In genomic region chr17:3641717-3642486, GRCh38 we compare ENCODE assay signal across 1 cellular context.
TF ChIP-seq lines count a peak whose summit lies in the region.

No MANE protein-coding gene starts in this region.

TF ChIP-seq in HepG2, 621 proteins besides CTCF, POLR2A, EP300 and RAD21 (continued from another document):
- peak; percentile 54; the same call in 1 of the 2 replicates for TF ChIP-seq ARID4A (CRISPR knock-in tag; IDR thresholded peaks at IDR 0.05; ENCODE audit: borderline replicate concordance)
- peak; percentile 67 for TF ChIP-seq ELF1 (CRISPR knock-in tag; IDR thresholded peaks at IDR 0.05)
- 0 out of 2 replicates have a peak, but pooled peaks have one; percentile 63 for TF ChIP-seq SSRP1 (CRISPR knock-in tag; IDR thresholded peaks at IDR 0.05)
- 0 out of 2 replicates have a peak, but pooled peaks have one; percentile 27 for TF ChIP-seq HOXA9 (CRISPR knock-in tag; IDR thresholded peaks at IDR 0.05; ENCODE audit: borderline replicate concordance)
- TF ChIP-seq ZSCAN30 (CRISPR knock-in tag; IDR thresholded peaks at IDR 0.05), result no peak
- TF ChIP-seq, protein P1, sequence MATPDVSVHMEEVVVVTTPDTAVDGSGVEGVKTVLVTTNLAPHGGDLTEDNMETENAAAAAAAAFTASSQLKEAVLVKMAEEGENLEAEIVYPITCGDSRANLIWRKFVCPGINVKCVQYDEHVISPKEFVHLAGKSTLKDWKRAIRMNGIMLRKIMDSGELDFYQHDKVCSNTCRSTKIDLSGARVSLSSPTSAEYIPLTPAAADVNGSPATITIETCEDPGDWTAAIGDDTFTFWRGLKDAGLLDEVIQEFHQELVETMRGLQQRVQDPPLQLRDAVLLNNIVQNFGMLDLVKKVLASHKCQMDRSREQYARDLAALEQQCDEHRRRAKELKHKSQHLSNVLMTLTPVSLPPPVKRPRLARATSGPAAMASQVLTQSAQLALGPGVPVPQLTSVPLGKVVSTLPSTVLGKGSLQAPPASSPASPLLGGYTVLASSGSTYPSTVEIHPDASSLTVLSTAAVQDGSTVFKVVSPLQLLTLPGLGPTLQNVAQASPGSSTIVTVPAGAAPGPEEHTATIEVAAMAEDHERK (CRISPR knock-in tag; IDR thresholded peaks at IDR 0.05; ENCODE audit: low read depth), result no peak
- no peak for TF ChIP-seq ZNF230 (CRISPR knock-in tag; IDR thresholded peaks at IDR 0.05)
- 0 out of 2 replicates have a peak, but pooled peaks have one; percentile 34 for TF ChIP-seq NR2F6 (IDR thresholded peaks at IDR 0.05)
- TF ChIP-seq NR2F6 (CRISPR knock-in tag; IDR thresholded peaks at IDR 0.05), result peak; percentile 33; the same call in 1 of the 2 replicates
- no peak for TF ChIP-seq POLR2AphosphoS5 (IDR thresholded peaks at IDR 0.05; ENCODE audit: low read depth, low read length)
- TF ChIP-seq, protein P2, sequence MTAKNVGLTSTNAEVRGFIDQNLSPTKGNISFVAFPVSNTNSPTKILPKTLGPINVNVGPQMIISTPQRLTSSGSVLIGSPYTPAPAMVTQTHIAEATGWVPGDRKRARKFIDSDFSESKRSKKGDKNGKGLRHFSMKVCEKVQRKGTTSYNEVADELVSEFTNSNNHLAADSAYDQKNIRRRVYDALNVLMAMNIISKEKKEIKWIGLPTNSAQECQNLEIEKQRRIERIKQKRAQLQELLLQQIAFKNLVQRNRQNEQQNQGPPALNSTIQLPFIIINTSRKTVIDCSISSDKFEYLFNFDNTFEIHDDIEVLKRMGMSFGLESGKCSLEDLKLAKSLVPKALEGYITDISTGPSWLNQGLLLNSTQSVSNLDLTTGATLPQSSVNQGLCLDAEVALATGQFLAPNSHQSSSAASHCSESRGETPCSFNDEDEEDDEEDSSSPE (CRISPR knock-in tag; IDR thresholded peaks at IDR 0.05), result no peak
- TF ChIP-seq SOX6 (IDR thresholded peaks at IDR 0.05), result no peak
- TF ChIP-seq SOX6 (CRISPR knock-in tag; IDR thresholded peaks at IDR 0.05), result peak; percentile 94
- peak; percentile 65 for TF ChIP-seq KAT8 (CRISPR knock-in tag; IDR thresholded peaks at IDR 0.05)
- 0 out of 2 replicates have a peak, but pooled peaks have one; percentile 36 for TF ChIP-seq ATF1 (CRISPR knock-in tag; IDR thresholded peaks at IDR 0.05)
- TF ChIP-seq ZNF574 (CRISPR knock-in tag; IDR thresholded peaks at IDR 0.05), result 0 out of 2 replicates have a peak, but pooled peaks have one; percentile 27
- TF ChIP-seq ELF3 (CRISPR knock-in tag; IDR thresholded peaks at IDR 0.05), result peak; percentile 83
- TF ChIP-seq, protein P3, sequence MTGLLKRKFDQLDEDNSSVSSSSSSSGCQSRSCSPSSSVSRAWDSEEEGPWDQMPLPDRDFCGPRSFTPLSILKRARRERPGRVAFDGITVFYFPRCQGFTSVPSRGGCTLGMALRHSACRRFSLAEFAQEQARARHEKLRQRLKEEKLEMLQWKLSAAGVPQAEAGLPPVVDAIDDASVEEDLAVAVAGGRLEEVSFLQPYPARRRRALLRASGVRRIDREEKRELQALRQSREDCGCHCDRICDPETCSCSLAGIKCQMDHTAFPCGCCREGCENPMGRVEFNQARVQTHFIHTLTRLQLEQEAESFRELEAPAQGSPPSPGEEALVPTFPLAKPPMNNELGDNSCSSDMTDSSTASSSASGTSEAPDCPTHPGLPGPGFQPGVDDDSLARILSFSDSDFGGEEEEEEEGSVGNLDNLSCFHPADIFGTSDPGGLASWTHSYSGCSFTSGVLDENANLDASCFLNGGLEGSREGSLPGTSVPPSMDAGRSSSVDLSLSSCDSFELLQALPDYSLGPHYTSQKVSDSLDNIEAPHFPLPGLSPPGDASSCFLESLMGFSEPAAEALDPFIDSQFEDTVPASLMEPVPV (CRISPR knock-in tag; IDR thresholded peaks at IDR 0.05), result no peak
- TF ChIP-seq MAZ (IDR thresholded peaks at IDR 0.05; ENCODE audit: borderline replicate concordance, low read depth, low read length), result no peak
- TF ChIP-seq MAZ (CRISPR knock-in tag; IDR thresholded peaks at IDR 0.05; ENCODE audit: low read depth), result no peak
- TF ChIP-seq ATAD3A (CRISPR knock-in tag; IDR thresholded peaks at IDR 0.05), result no peak
- TF ChIP-seq CBFB (CRISPR knock-in tag; IDR thresholded peaks at IDR 0.05), result no peak
- TF ChIP-seq, protein P4, sequence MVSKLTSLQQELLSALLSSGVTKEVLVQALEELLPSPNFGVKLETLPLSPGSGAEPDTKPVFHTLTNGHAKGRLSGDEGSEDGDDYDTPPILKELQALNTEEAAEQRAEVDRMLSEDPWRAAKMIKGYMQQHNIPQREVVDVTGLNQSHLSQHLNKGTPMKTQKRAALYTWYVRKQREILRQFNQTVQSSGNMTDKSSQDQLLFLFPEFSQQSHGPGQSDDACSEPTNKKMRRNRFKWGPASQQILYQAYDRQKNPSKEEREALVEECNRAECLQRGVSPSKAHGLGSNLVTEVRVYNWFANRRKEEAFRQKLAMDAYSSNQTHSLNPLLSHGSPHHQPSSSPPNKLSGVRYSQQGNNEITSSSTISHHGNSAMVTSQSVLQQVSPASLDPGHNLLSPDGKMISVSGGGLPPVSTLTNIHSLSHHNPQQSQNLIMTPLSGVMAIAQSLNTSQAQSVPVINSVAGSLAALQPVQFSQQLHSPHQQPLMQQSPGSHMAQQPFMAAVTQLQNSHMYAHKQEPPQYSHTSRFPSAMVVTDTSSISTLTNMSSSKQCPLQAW (CRISPR knock-in tag; IDR thresholded peaks at IDR 0.05), result peak; percentile 63; the same call in 1 of the 2 replicates
- TF ChIP-seq, protein P5, sequence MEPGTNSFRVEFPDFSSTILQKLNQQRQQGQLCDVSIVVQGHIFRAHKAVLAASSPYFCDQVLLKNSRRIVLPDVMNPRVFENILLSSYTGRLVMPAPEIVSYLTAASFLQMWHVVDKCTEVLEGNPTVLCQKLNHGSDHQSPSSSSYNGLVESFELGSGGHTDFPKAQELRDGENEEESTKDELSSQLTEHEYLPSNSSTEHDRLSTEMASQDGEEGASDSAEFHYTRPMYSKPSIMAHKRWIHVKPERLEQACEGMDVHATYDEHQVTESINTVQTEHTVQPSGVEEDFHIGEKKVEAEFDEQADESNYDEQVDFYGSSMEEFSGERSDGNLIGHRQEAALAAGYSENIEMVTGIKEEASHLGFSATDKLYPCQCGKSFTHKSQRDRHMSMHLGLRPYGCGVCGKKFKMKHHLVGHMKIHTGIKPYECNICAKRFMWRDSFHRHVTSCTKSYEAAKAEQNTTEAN (CRISPR knock-in tag; conservative IDR thresholded peaks at IDR 0.05), result peak; percentile 62; the same call in 1 of the 2 replicates
- TF ChIP-seq, protein P6, sequence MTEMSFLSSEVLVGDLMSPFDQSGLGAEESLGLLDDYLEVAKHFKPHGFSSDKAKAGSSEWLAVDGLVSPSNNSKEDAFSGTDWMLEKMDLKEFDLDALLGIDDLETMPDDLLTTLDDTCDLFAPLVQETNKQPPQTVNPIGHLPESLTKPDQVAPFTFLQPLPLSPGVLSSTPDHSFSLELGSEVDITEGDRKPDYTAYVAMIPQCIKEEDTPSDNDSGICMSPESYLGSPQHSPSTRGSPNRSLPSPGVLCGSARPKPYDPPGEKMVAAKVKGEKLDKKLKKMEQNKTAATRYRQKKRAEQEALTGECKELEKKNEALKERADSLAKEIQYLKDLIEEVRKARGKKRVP (CRISPR knock-in tag; IDR thresholded peaks at IDR 0.05), result peak in 1 of 2 experiments; percentile 51; a peak in 2 of 4 replicates
- TF ChIP-seq GABPA (IDR thresholded peaks at IDR 0.05; ENCODE audit: low read depth, low read length), result no peak
- TF ChIP-seq GABPA (CRISPR knock-in tag; IDR thresholded peaks at IDR 0.05; ENCODE audit: low read depth), result peak; percentile 50; the same call in 1 of the 2 replicates
- 0 out of 2 replicates have a peak, but pooled peaks have one; percentile 42 for TF ChIP-seq CHD4 (IDR thresholded peaks at IDR 0.05; ENCODE audit: borderline replicate concordance, low read length)
- TF ChIP-seq ZNF644 (CRISPR knock-in tag; IDR thresholded peaks at IDR 0.05; ENCODE audit: low read depth), result 0 out of 2 replicates have a peak, but pooled peaks have one; percentile 37
- no peak for TF ChIP-seq ZNF280B (CRISPR knock-in tag; IDR thresholded peaks at IDR 0.05; ENCODE audit: borderline replicate concordance)
- TF ChIP-seq ETV5 (CRISPR knock-in tag; IDR thresholded peaks at IDR 0.05; ENCODE audit: borderline replicate concordance), result peak; percentile 82; the same call in 1 of the 2 replicates
- peak; percentile 31; the same call in 1 of the 2 replicates for TF ChIP-seq GFI1 (CRISPR knock-in tag; IDR thresholded peaks at IDR 0.05; ENCODE audit: borderline replicate concordance)
- TF ChIP-seq NCOR1 (IDR thresholded peaks at IDR 0.05; ENCODE audit: borderline replicate concordance, low read length), result peak; percentile 34; the same call in 1 of the 2 replicates
- peak; percentile 21; the same call in 1 of the 2 replicates for TF ChIP-seq SP5 (CRISPR knock-in tag; IDR thresholded peaks at IDR 0.05; ENCODE audit: borderline replicate concordance, low read depth)
- TF ChIP-seq ZNF501 (CRISPR knock-in tag; IDR thresholded peaks at IDR 0.05), result peak; percentile 70; the same call in 1 of the 2 replicates
- peak; percentile 28; the same call in 1 of the 2 replicates for TF ChIP-seq ISL2 (CRISPR knock-in tag; IDR thresholded peaks at IDR 0.05)
- peak; percentile 47; the same call in 1 of the 2 replicates for TF ChIP-seq FOXK1 (CRISPR knock-in tag; IDR thresholded peaks at IDR 0.05; ENCODE audit: borderline replicate concordance, low read depth)
- TF ChIP-seq ZNF512B (CRISPR knock-in tag; IDR thresholded peaks at IDR 0.05; ENCODE audit: borderline replicate concordance), result 0 out of 2 replicates have a peak, but pooled peaks have one; percentile 62
